22 cellular contexts compared by ENCODE assay signal in genomic region chr11:28514391-28514790, GRCh38.
"Had no signal": no experiment of that assay in that cellular context is flagged by ENCODE, and none has a peak within 500 bp of the region (broad histone marks: within the 10 kb centered on the region; RNA-seq: fewer than 3 reads in every experiment).

No MANE protein-coding gene starts in this region.

- H3K9me3 ChIP-seq: colonic mucosa, prostate gland, right lobe of liver, tibial artery, uterus had no signal

- H3K27ac Mint-ChIP-seq: immature natural killer cell; naive B cell; nephron; stimulated activated memory B cell treated with anti-CD40 and anti-IgM and Interleukin-4, amounts not matched to agents 10 μg/mL and 1 μg/mL and 100 μg/mL, for 72 hours; stimulated activated naive CD8-positive, alpha-beta T cell treated with anti-CD3 and anti-CD28 coated beads, Interleukin-15, Interleukin-2, amounts not matched to agents 100 ng/mL and 50 ng/mL, for 24 hours had no signal

- H3K4me3 ChIP-seq: colonic mucosa, dorsolateral prefrontal cortex, left ventricle myocardium inferior, prostate gland, right lobe of liver, spleen, tibial artery, upper lobe of left lung, uterus had no signal

- H3K79me2 ChIP-seq: parathyroid adenoma had no signal

- H3K4me3 Mint-ChIP-seq: immature natural killer cell; naive B cell; nephron; stimulated activated memory B cell treated with anti-CD40 and anti-IgM and Interleukin-4, amounts not matched to agents 10 μg/mL and 1 μg/mL and 100 μg/mL, for 72 hours; stimulated activated naive CD8-positive, alpha-beta T cell treated with anti-CD3 and anti-CD28 coated beads, Interleukin-15, Interleukin-2, amounts not matched to agents 100 ng/mL and 50 ng/mL, for 24 hours had no signal

- DNase-seq: colonic mucosa; dorsolateral prefrontal cortex; effector CD8-positive, alpha-beta T cell; immature natural killer cell; left cardiac atrium; left ventricle myocardium inferior; mesendoderm; naive B cell; occipital lobe; right lobe of liver; spleen; stimulated activated CD4-positive, alpha-beta T cell treated with anti-CD3 and anti-CD28 coated beads, Interleukin-15, amount 100 ng/mL, for 24 hours; stimulated activated CD4-positive, alpha-beta T cell treated with anti-CD3 and anti-CD28 coated beads, Interleukin-1b, Interleukin-23, amount 100 ng/mL, for 48 hours; stimulated activated CD4-positive, alpha-beta T cell treated with anti-CD3 and anti-CD28 coated beads, Interleukin-4, amount 100 ng/mL, for 24 hours; tibial artery; upper lobe of left lung; uterus had no signal

- H3K4me1 Mint-ChIP-seq: immature natural killer cell; naive B cell; stimulated activated memory B cell treated with anti-CD40 and anti-IgM and Interleukin-4, amounts not matched to agents 10 μg/mL and 1 μg/mL and 100 μg/mL, for 72 hours had no signal

- H3K36me3 ChIP-seq: colonic mucosa, left ventricle myocardium inferior, prostate gland, right lobe of liver, spleen, tibial artery, upper lobe of left lung, uterus had no signal

- H3K9ac ChIP-seq: parathyroid adenoma had no signal

- H2AFZ ChIP-seq: parathyroid adenoma had no signal

- H3K27me3 Mint-ChIP-seq: naive B cell; stimulated activated memory B cell treated with anti-CD40 and anti-IgM and Interleukin-4, amounts not matched to agents 10 μg/mL and 1 μg/mL and 100 μg/mL, for 72 hours; stimulated activated naive CD8-positive, alpha-beta T cell treated with anti-CD3 and anti-CD28 coated beads, Interleukin-15, Interleukin-2, amounts not matched to agents 100 ng/mL and 50 ng/mL, for 24 hours had no signal

- H3K27me3 ChIP-seq: colonic mucosa, dorsolateral prefrontal cortex, right lobe of liver, spleen, tibial artery, upper lobe of left lung, uterus had no signal

- H3K36me3 Mint-ChIP-seq: immature natural killer cell; stimulated activated memory B cell treated with anti-CD40 and anti-IgM and Interleukin-4, amounts not matched to agents 10 μg/mL and 1 μg/mL and 100 μg/mL, for 72 hours had no signal

- H3K27ac ChIP-seq: colonic mucosa, dorsolateral prefrontal cortex, left ventricle myocardium inferior, parathyroid adenoma, prostate gland, right lobe of liver, spleen, tibial artery, upper lobe of left lung, uterus had no signal

- H3K4me1 ChIP-seq: colonic mucosa, left ventricle myocardium inferior, parathyroid adenoma, prostate gland, right lobe of liver, spleen, tibial artery, upper lobe of left lung, uterus had no signal
